ENCODE assay signal across 1 cellular context in genomic region chr19:18612772-18613588, GRCh38.
TF ChIP-seq lines count a peak whose summit lies in the region.

Gene TMEM59L (plus strand): TSS chr19:18612870. CDS start chr19:18612959, 89 bp downstream.

TF ChIP-seq in GM23338, 12 proteins besides CTCF, POLR2A, EP300 and RAD21 (continued from another document):
- TF ChIP-seq ZNF462 (CRISPR knock-in tag; IDR thresholded peaks at IDR 0.05) (no peak), EZH2phosphoT487 (IDR thresholded peaks at IDR 0.05; ENCODE audit: unreplicated experiment) (no peak)
